Comparison of ENCODE assay signal across 8 cellular contexts in the genomic region with DNA sequence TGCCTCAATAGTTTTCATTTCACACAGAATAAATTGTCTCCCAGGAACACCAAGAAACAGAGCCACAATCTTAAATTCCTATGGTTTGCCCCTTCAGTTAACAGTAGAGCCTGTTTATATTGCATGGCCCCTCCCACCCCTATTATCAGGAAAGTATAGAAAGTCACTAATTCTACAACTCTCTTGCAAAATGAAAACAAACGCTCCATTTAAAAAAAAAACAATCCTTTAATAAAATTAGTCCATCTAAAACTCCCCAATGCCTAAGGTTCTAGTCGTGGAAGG. TPM values are rescaled to one million over a fixed set of nuclear protein-coding genes. Genes with fewer than 3 reads are reported as not detected.
DNase-seq lines count a peak whose midpoint lies in the region; ATAC-seq, FAIRE-seq and TF ChIP-seq lines count a peak whose summit lies in the region.

No MANE protein-coding gene starts in this region.

- peak overlapping the region; percentile 96 for H3K4me2 ChIP-seq in keratinocyte (ENCODE audit: control insufficient read depth, extremely low read depth, insufficient read depth, low read depth, low read length)

- peaks cover 35 to 47% of the 10 kb centered on the region in 2 experiments for H3K36me3 ChIP-seq in keratinocyte (ENCODE audit: control insufficient read depth in 2 of 2, extremely low read depth in 1 of 2, insufficient read depth in 2 of 2, low read length in 2 of 2)

- no peaks in the 10 kb centered on the region for H3K9me3 ChIP-seq in keratinocyte (ENCODE audit: control insufficient read depth, low read depth, low read length)

- peak overlapping the region; percentile 93 for H3K4me3 Mint-ChIP-seq in T-helper 2 cell treated with Interferon-gamma antibody and Interleukin-4, amounts not matched to agents 5 μg/mL and 100 μg/mL, for 36 hours
- H3K4me3 Mint-ChIP-seq in activated naive CD8-positive, alpha-beta T cell treated with anti-CD3 and anti-CD28 coated beads, Interleukin-2, amount 10 ng/mL, durations not matched to agents 7 days and 5 days: peak overlapping the region; percentile 91

- peaks cover 34% of the 10 kb centered on the region for H3K79me2 ChIP-seq in keratinocyte (ENCODE audit: control insufficient read depth, insufficient read depth, low read length)

- H3K27ac ChIP-seq in keratinocyte (ENCODE audit: control insufficient read depth, insufficient read depth, low read length) (peak overlapping the region; percentile 56), substantia nigra (ENCODE audit: low read depth, low read length, poor library complexity, severe bottlenecking) (peak overlapping the region; percentile 92)

- peaks cover 60% of the 10 kb centered on the region for H3K36me3 Mint-ChIP-seq in T-helper 2 cell treated with Interferon-gamma antibody and Interleukin-4, amounts not matched to agents 5 μg/mL and 100 μg/mL, for 36 hours (ENCODE audit: low read depth)
- peaks cover 35% of the 10 kb centered on the region for H3K36me3 Mint-ChIP-seq in activated naive CD8-positive, alpha-beta T cell treated with anti-CD3 and anti-CD28 coated beads, Interleukin-2, amount 10 ng/mL, durations not matched to agents 7 days and 5 days

- no peak for FAIRE-seq in keratinocyte (lab: Jason Lieb, UNC)

- TF ChIP-seq CTCF in keratinocyte (optimal IDR thresholded peaks at IDR 0.05 in 1 of 3, IDR thresholded peaks at IDR 0.05 in 1 of 3, conservative IDR thresholded peaks at IDR 0.05 in 1 of 3; ENCODE audit: extremely low read depth in 1 of 3, insufficient read depth in 2 of 3, low read length in 3 of 3): no peak

- H3K9me3 Mint-ChIP-seq in T-helper 2 cell treated with Interferon-gamma antibody and Interleukin-4, amounts not matched to agents 5 μg/mL and 100 μg/mL, for 36 hours: no peaks in the 10 kb centered on the region
- H3K9me3 Mint-ChIP-seq in activated naive CD8-positive, alpha-beta T cell treated with anti-CD3 and anti-CD28 coated beads, Interleukin-2, amount 10 ng/mL, durations not matched to agents 7 days and 5 days: no peaks in the 10 kb centered on the region

- dilution Hi-C loops in keratinocyte (cut with MboI; ENCODE audit: extremely low pct_ligation_motif_present, low sequenced_read_pairs): no loop called here

- H3K4me3 ChIP-seq in keratinocyte (ENCODE audit: control insufficient read depth in 2 of 3, extremely low read depth in 1 of 3, insufficient read depth in 2 of 3, low read depth in 1 of 3, low read length in 3 of 3): peak overlapping the region; percentile 71 to 93 (median 78)

- peak overlapping the region; percentile 89 for H3K27ac Mint-ChIP-seq in T-helper 2 cell treated with Interferon-gamma antibody and Interleukin-4, amounts not matched to agents 5 μg/mL and 100 μg/mL, for 36 hours
- peak overlapping the region; percentile 86 for H3K27ac Mint-ChIP-seq in activated naive CD8-positive, alpha-beta T cell treated with anti-CD3 and anti-CD28 coated beads, Interleukin-2, amount 10 ng/mL, durations not matched to agents 7 days and 5 days

- no peak for DNase-seq in T-helper 2 cell treated with Interferon-gamma antibody and Interleukin-4, amounts not matched to agents 5 μg/mL and 100 μg/mL, for 36 hours (ENCODE audit: low spot score)
- DNase-seq in T-helper 2 cell (no peak), keratinocyte (ENCODE audit: low read depth, low spot score) (no peak), substantia nigra (lab: John Stamatoyannopoulos, UW) (no peak), activated gamma-delta T cell treated with Interleukin-2 at 50 U/mL for 16 hours (no peak), DMS53 (lab: John Stamatoyannopoulos, UW) (no peak), left lobe of liver (ENCODE audit: low spot score) (no peak)
- DNase-seq in activated naive CD8-positive, alpha-beta T cell treated with anti-CD3 and anti-CD28 coated beads, Interleukin-2, amount 10 ng/mL, durations not matched to agents 7 days and 5 days: no peak

- H3K4me1 ChIP-seq in keratinocyte (ENCODE audit: control insufficient read depth, extremely low read depth, insufficient read depth, low read length): peaks cover 17% of the 10 kb centered on the region

- H3K9ac ChIP-seq in keratinocyte (ENCODE audit: control insufficient read depth, extremely low read depth, insufficient read depth, low read length): peak overlapping the region; percentile 81

- H3K27me3 ChIP-seq in keratinocyte (ENCODE audit: control insufficient read depth, extremely low read depth, insufficient read depth, low read length): no peaks in the 10 kb centered on the region

- no peaks in the 10 kb centered on the region for H4K20me1 ChIP-seq in keratinocyte (ENCODE audit: control insufficient read depth, extremely low read depth, insufficient read depth, low read length)

- ATAC-seq in activated naive CD8-positive, alpha-beta T cell treated with anti-CD3 and anti-CD28 coated beads, Interleukin-2, amount 10 ng/mL, durations not matched to agents 7 days and 5 days (ENCODE audit: low read depth): no peak
- no peak for ATAC-seq in left lobe of liver

- no peaks in the 10 kb centered on the region for H3K9me1 ChIP-seq in keratinocyte (ENCODE audit: control insufficient read depth, extremely low read depth, insufficient read depth, low read length)

- POLR2A ChIA-PET in activated naive CD8-positive, alpha-beta T cell treated with anti-CD3 and anti-CD28 coated beads, Interleukin-2, amount 10 ng/mL, durations not matched to agents 7 days and 5 days (lab: Charles Lee): interaction anchor here (0.6 to 5.9 kb wide), 10 partner anchors 8 to 181 kb away, joined by 3 to 108 read pairs (median 14); partner anchors contain the start of genes C2CD2L, CBL, HMBS and HYOU1

- H3K27me3 Mint-ChIP-seq in T-helper 2 cell treated with Interferon-gamma antibody and Interleukin-4, amounts not matched to agents 5 μg/mL and 100 μg/mL, for 36 hours (ENCODE audit: low read depth): peaks cover 3% of the 10 kb centered on the region
- H3K27me3 Mint-ChIP-seq in activated naive CD8-positive, alpha-beta T cell treated with anti-CD3 and anti-CD28 coated beads, Interleukin-2, amount 10 ng/mL, durations not matched to agents 7 days and 5 days: no peaks in the 10 kb centered on the region

- H2AFZ ChIP-seq in keratinocyte (ENCODE audit: control insufficient read depth, low read length): no peak overlapping the region

- H3K4me1 Mint-ChIP-seq in T-helper 2 cell treated with Interferon-gamma antibody and Interleukin-4, amounts not matched to agents 5 μg/mL and 100 μg/mL, for 36 hours (ENCODE audit: low read depth): peaks cover 36% of the 10 kb centered on the region
- H3K4me1 Mint-ChIP-seq in activated naive CD8-positive, alpha-beta T cell treated with anti-CD3 and anti-CD28 coated beads, Interleukin-2, amount 10 ng/mL, durations not matched to agents 7 days and 5 days: peaks cover 38% of the 10 kb centered on the region

RNA-seq across cellular contexts. Expression of gene DPAGT1, which starts 8.0 kb away (rescaled TPM):
- total RNA-seq in activated naive CD8-positive, alpha-beta T cell treated with anti-CD3 and anti-CD28 coated beads, Interleukin-2, amount 10 ng/mL, durations not matched to agents 7 days and 5 days: 10 to 100 TPM; 43.2 to 56.1 TPM
- 59.7 to 75.4 TPM (median 60.4 TPM) in 3 replicates for polyA plus RNA-seq in keratinocyte
- polyA plus RNA-seq in keratinocyte (2011; ENCODE audit: low read depth): 10.2 TPM
- polyA plus RNA-seq in keratinocyte (2011; cell fraction: cytosol; rRNA removed): 35.9 and 52.5 TPM in 2 replicates
- 189 and 239 TPM in 2 replicates for polyA plus RNA-seq in keratinocyte (2011; cell fraction: nucleus; rRNA removed)
- 28.4 and 34.3 TPM in 2 replicates for polyA plus RNA-seq in keratinocyte (2012; ENCODE audit: low replicate concordance)
- polyA minus RNA-seq in keratinocyte: 91.8 to 112 TPM (median 99.5 TPM) in 3 replicates
- polyA minus RNA-seq in keratinocyte (2011; cell fraction: cytosol; rRNA and poly(A)+ RNA removed): 50.5 TPM
- 85.9 and 92.7 TPM in 2 replicates for polyA minus RNA-seq in keratinocyte (2011; cell fraction: nucleus; rRNA and poly(A)+ RNA removed)
- total RNA-seq in left lobe of liver: 34.3 TPM

RNA-seq across cellular contexts. Expression of gene HMBS, which starts 8.9 kb away (rescaled TPM):
- total RNA-seq in activated naive CD8-positive, alpha-beta T cell treated with anti-CD3 and anti-CD28 coated beads, Interleukin-2, amount 10 ng/mL, durations not matched to agents 7 days and 5 days: 10 to 100 TPM; 18.0 to 18.8 TPM
- 43.5 to 52.0 TPM (median 48.7 TPM) in 3 replicates for polyA plus RNA-seq in keratinocyte
- 13.8 TPM for polyA plus RNA-seq in keratinocyte (2011; ENCODE audit: low read depth)
- 40.8 and 42.6 TPM in 2 replicates for polyA plus RNA-seq in keratinocyte (2011; cell fraction: cytosol; rRNA removed)
- 39.2 and 43.5 TPM in 2 replicates for polyA plus RNA-seq in keratinocyte (2011; cell fraction: nucleus; rRNA removed)
- polyA plus RNA-seq in keratinocyte (2012; ENCODE audit: low replicate concordance): 19.8 and 42.8 TPM in 2 replicates
- polyA minus RNA-seq in keratinocyte: 35.2 to 44.8 TPM (median 38.1 TPM) in 3 replicates
- polyA minus RNA-seq in keratinocyte (2011; cell fraction: cytosol; rRNA and poly(A)+ RNA removed): 29.9 TPM
- polyA minus RNA-seq in keratinocyte (2011; cell fraction: nucleus; rRNA and poly(A)+ RNA removed): 14.7 and 15.7 TPM in 2 replicates
- total RNA-seq in left lobe of liver: 15.1 TPM

RNA-seq across cellular contexts. Expression of gene C2CD2L, which starts 13.5 kb away (rescaled TPM):
- total RNA-seq in activated naive CD8-positive, alpha-beta T cell treated with anti-CD3 and anti-CD28 coated beads, Interleukin-2, amount 10 ng/mL, durations not matched to agents 7 days and 5 days: 10 to 100 TPM; 32.2 to 32.6 TPM
- polyA plus RNA-seq in keratinocyte: 2.8 to 3.6 TPM (median 2.9 TPM) in 3 replicates
- 12.0 TPM for polyA plus RNA-seq in keratinocyte (2011; ENCODE audit: low read depth)
- polyA plus RNA-seq in keratinocyte (2011; cell fraction: cytosol; rRNA removed): 2.0 and 2.2 TPM in 2 replicates
- 7.9 and 10.3 TPM in 2 replicates for polyA plus RNA-seq in keratinocyte (2011; cell fraction: nucleus; rRNA removed)
- 3.8 and 8.4 TPM in 2 replicates for polyA plus RNA-seq in keratinocyte (2012; ENCODE audit: low replicate concordance)
- polyA minus RNA-seq in keratinocyte: 4.4 to 11.3 TPM (median 5.4 TPM) in 3 replicates
- polyA minus RNA-seq in keratinocyte (2011; cell fraction: cytosol; rRNA and poly(A)+ RNA removed): 4.2 TPM
- polyA minus RNA-seq in keratinocyte (2011; cell fraction: nucleus; rRNA and poly(A)+ RNA removed): 7.7 and 8.5 TPM in 2 replicates
- 9.2 TPM for total RNA-seq in left lobe of liver

RNA-seq across cellular contexts. Expression of gene VPS11, which starts 26.0 kb away (rescaled TPM):
- 10 to 100 TPM; 41.2 to 46.2 TPM for total RNA-seq in activated naive CD8-positive, alpha-beta T cell treated with anti-CD3 and anti-CD28 coated beads, Interleukin-2, amount 10 ng/mL, durations not matched to agents 7 days and 5 days
- 9.0 to 18.9 TPM (median 12.1 TPM) in 3 replicates for polyA plus RNA-seq in keratinocyte
- 21.7 TPM for polyA plus RNA-seq in keratinocyte (2011; ENCODE audit: low read depth)
- polyA plus RNA-seq in keratinocyte (2011; cell fraction: cytosol; rRNA removed): 9.2 and 12.5 TPM in 2 replicates
- 22.8 and 28.2 TPM in 2 replicates for polyA plus RNA-seq in keratinocyte (2011; cell fraction: nucleus; rRNA removed)
- polyA plus RNA-seq in keratinocyte (2012; ENCODE audit: low replicate concordance): 18.6 and 44.7 TPM in 2 replicates
- polyA minus RNA-seq in keratinocyte: 24.4 to 37.2 TPM (median 29.3 TPM) in 3 replicates
- 13.2 TPM for polyA minus RNA-seq in keratinocyte (2011; cell fraction: cytosol; rRNA and poly(A)+ RNA removed)
- polyA minus RNA-seq in keratinocyte (2011; cell fraction: nucleus; rRNA and poly(A)+ RNA removed): 11.3 and 15.9 TPM in 2 replicates
- 8.7 TPM for total RNA-seq in left lobe of liver

RNA-seq across cellular contexts. Expression of gene HINFP, which starts 27.8 kb away (rescaled TPM):
- 10 to 100 TPM; 52.4 to 52.6 TPM for total RNA-seq in activated naive CD8-positive, alpha-beta T cell treated with anti-CD3 and anti-CD28 coated beads, Interleukin-2, amount 10 ng/mL, durations not matched to agents 7 days and 5 days
- 15.6 to 21.9 TPM (median 18.5 TPM) in 3 replicates for polyA plus RNA-seq in keratinocyte
- 28.1 TPM for polyA plus RNA-seq in keratinocyte (2011; ENCODE audit: low read depth)
- 11.0 and 11.4 TPM in 2 replicates for polyA plus RNA-seq in keratinocyte (2011; cell fraction: cytosol; rRNA removed)
- 54.0 and 55.8 TPM in 2 replicates for polyA plus RNA-seq in keratinocyte (2011; cell fraction: nucleus; rRNA removed)
- polyA plus RNA-seq in keratinocyte (2012; ENCODE audit: low replicate concordance): 9.9 and 22.4 TPM in 2 replicates
- 18.5 to 47.8 TPM (median 31.0 TPM) in 3 replicates for polyA minus RNA-seq in keratinocyte
- 18.8 TPM for polyA minus RNA-seq in keratinocyte (2011; cell fraction: cytosol; rRNA and poly(A)+ RNA removed)
- 13.1 and 29.6 TPM in 2 replicates for polyA minus RNA-seq in keratinocyte (2011; cell fraction: nucleus; rRNA and poly(A)+ RNA removed)
- total RNA-seq in left lobe of liver: 8.9 TPM
